24 cellular contexts compared by ENCODE assay signal in genomic region chr22:35608088-35608487, GRCh38. TPM values are rescaled to one million over a fixed set of nuclear protein-coding genes. Genes with fewer than 3 reads are reported as not detected.
DNase-seq lines count a peak whose midpoint lies in the region; ATAC-seq, FAIRE-seq and TF ChIP-seq lines count a peak whose summit lies in the region.
"Had no signal": no experiment of that assay in that cellular context is flagged by ENCODE, and none has a peak within 500 bp of the region (broad histone marks: within the 10 kb centered on the region; RNA-seq: fewer than 3 reads in every experiment).

No MANE protein-coding gene starts in this region.

- H3K27me3 Mint-ChIP-seq in astrocyte (ENCODE audit: low read depth, unreplicated experiment) = peaks cover 55% of the 10 kb centered on the region

- no peak for DNase-seq in heart right ventricle
- no peak for DNase-seq in Right ventricle myocardium superior
- peak; percentile 18 for DNase-seq in astrocyte (ENCODE audit: low read depth)
- DNase-seq in kidney = peak; percentile 14
- no peak for DNase-seq in GM13977 (ENCODE audit: low spot score)
- DNase-seq in COLO829 (ENCODE audit: low spot score) = no peak
- DNase-seq in retina = no peak
- DNase-seq: BE2C; CD4-positive, alpha-beta memory T cell; DMS53; EL; KBM-7; NCI-H1105 treated with DMSO at 0.1 percent for 48 hours; NCI-H1694 treated with DMSO at 0.1 percent for 48 hours; NCI-H510A; NCI-H774 had no signal

- H3K4me3 ChIP-seq in heart right ventricle (no peak overlapping the region), astrocyte (ENCODE audit: insufficient read depth, low read depth, low read length) (no peak overlapping the region), kidney (ENCODE audit: low read length in 2 of 2) (no peak overlapping the region)
- H3K4me3 ChIP-seq: SJSA1 had no signal

- H3K4me3 Mint-ChIP-seq in astrocyte (ENCODE audit: unreplicated experiment) = no peak overlapping the region
- H3K4me3 Mint-ChIP-seq: CD4-positive, alpha-beta memory T cell had no signal

- H3K4me1 ChIP-seq in heart right ventricle (peaks cover 15 to 84% (median 39%) of the 10 kb centered on the region in 9 donors), astrocyte (ENCODE audit: insufficient read depth, low read length) (peaks cover 12% of the 10 kb centered on the region), kidney (ENCODE audit: control insufficient read depth in 1 of 2, insufficient read depth in 1 of 2, low read depth in 1 of 2, low read length in 2 of 2) (no peaks in the 10 kb centered on the region)
- H3K4me1 ChIP-seq: SJSA1 had no signal

- H3K27ac Mint-ChIP-seq in astrocyte (ENCODE audit: unreplicated experiment) = no peak overlapping the region

- no peaks in the 10 kb centered on the region for H3K36me3 Mint-ChIP-seq in astrocyte (ENCODE audit: low read depth, unreplicated experiment)
- H3K36me3 Mint-ChIP-seq: CD4-positive, alpha-beta memory T cell had no signal

- H3K9me3 ChIP-seq in heart right ventricle = no peaks in the 10 kb centered on the region
- no peaks in the 10 kb centered on the region for H3K9me3 ChIP-seq in astrocyte (ENCODE audit: insufficient read depth, low read depth, low read length)
- H3K9me3 ChIP-seq in kidney (ENCODE audit: control insufficient read depth in 1 of 2, low read length in 2 of 2) = no peaks in the 10 kb centered on the region
- H3K9me3 ChIP-seq: BE2C, SJSA1 had no signal

- peaks cover 3% of the 10 kb centered on the region for H3K9me3 Mint-ChIP-seq in astrocyte (ENCODE audit: unreplicated experiment)
- H3K9me3 Mint-ChIP-seq: CD4-positive, alpha-beta memory T cell had no signal

- no peak overlapping the region for H3K4me2 ChIP-seq in astrocyte (ENCODE audit: low read length)

- H4K20me1 ChIP-seq in astrocyte (ENCODE audit: insufficient read depth, low read length) = no peaks in the 10 kb centered on the region

- H3K27me3 ChIP-seq in heart right ventricle (no peaks in the 10 kb centered on the region), astrocyte (ENCODE audit: insufficient read depth, low read length) (peaks cover 15% of the 10 kb centered on the region)
- H3K27me3 ChIP-seq: BE2C, SJSA1 had no signal

- H3K9ac ChIP-seq in astrocyte (ENCODE audit: low read length) (no peak overlapping the region), kidney (ENCODE audit: low read length in 2 of 2) (no peak overlapping the region)

- TF ChIP-seq CTCF in heart right ventricle (IDR thresholded peaks at IDR 0.05) (no peak), astrocyte (IDR thresholded peaks at IDR 0.05; ENCODE audit: insufficient read depth, low read depth, low read length) (no peak), kidney (IDR thresholded peaks at IDR 0.05; ENCODE audit: borderline replicate concordance, extremely low read depth, insufficient read depth) (no peak), GM13977 (IDR thresholded peaks at IDR 0.05; ENCODE audit: extremely low read depth, insufficient read depth, missing control alignments) (no peak)

- no peak overlapping the region for H2AFZ ChIP-seq in astrocyte (ENCODE audit: low read depth, low read length)

- peaks cover 0 to 35% (median 0%) of the 10 kb centered on the region in 9 donors for H3K36me3 ChIP-seq in heart right ventricle
- H3K36me3 ChIP-seq in astrocyte (ENCODE audit: insufficient read depth, low read length) = no peaks in the 10 kb centered on the region
- H3K36me3 ChIP-seq in kidney (ENCODE audit: control insufficient read depth in 1 of 2, insufficient read depth in 2 of 2, low read length in 2 of 2) = no peaks in the 10 kb centered on the region
- H3K36me3 ChIP-seq: BE2C, SJSA1 had no signal

- peaks cover 13% of the 10 kb centered on the region for H3K4me1 Mint-ChIP-seq in astrocyte (ENCODE audit: low read depth, unreplicated experiment)

- H3K27ac ChIP-seq in heart right ventricle = peak overlapping the region in 9 of 10 donors; percentile 20 to 92 (median 69)
- H3K27ac ChIP-seq in astrocyte (ENCODE audit: low read depth, low read length) = no peak overlapping the region
- H3K27ac ChIP-seq in kidney (ENCODE audit: low read depth in 2 of 2, low read length in 2 of 2) = no peak overlapping the region
- H3K27ac ChIP-seq: RWPE1, SJSA1 had no signal

- ATAC-seq in heart right ventricle (no peak), Right ventricle myocardium superior (ENCODE audit: poor library complexity) (no peak), GM21737 (IDR thresholded peaks at IDR 0.05; ENCODE audit: unreplicated experiment) (no peak)
- ATAC-seq: HepG2 had no signal

- 49 to 57% methylated on average over 11 of the region's 11 CpGs for WGBS in heart right ventricle, 2 donors

- H3K79me2 ChIP-seq in astrocyte (ENCODE audit: insufficient read depth, low read length) = no peaks in the 10 kb centered on the region

- intact Hi-C loops in heart right ventricle (cut with DNase I) = no loop called here
- intact Hi-C loops in Right ventricle myocardium superior (cut with DNase I) = no loop called here
- intact Hi-C loops in kidney (cut with DNase I) = no loop called here

- FAIRE-seq in astrocyte (lab: Jason Lieb, UNC) (no peak), kidney (lab: Jason Lieb, UNC) (no peak)
- FAIRE-seq: A204.1, GM12891, GM18507, H1, HepG2 had no signal

- in situ Hi-C loops in GM13977 (cut with MboI; ENCODE audit: low pct_unique_long_range_greater_than_20kb, low sequenced_read_pairs, unreplicated experiment) = loop anchor here (25.0 kb wide), 1 partner anchor 504 kb away; no protein-coding TSS in a partner anchor

RNA-seq across cellular contexts. Expression of gene MB, which starts 9.0 kb away (rescaled TPM):
- total RNA-seq in heart right ventricle (over 10,000 TPM in 9 of 10 donors, 1,000 to 10,000 TPM in 1; 9,966 to 22,407 (median 14,751) TPM), Right ventricle myocardium superior (19,506 TPM), astrocyte (not detected in 2 replicates), kidney (not detected)
- polyA plus RNA-seq in heart right ventricle (over 10,000 TPM in 1 of 2 donors, 1,000 to 10,000 TPM in 1; 8,931 to 10,284 TPM), kidney (ENCODE audit: insufficient read depth, low read depth, low replicate concordance) (0.84 TPM)
- total RNA-seq: CD4-positive, alpha-beta memory T cell; H1; HepG2; SJSA1 had no signal
- polyA plus RNA-seq: CD4-positive, alpha-beta memory T cell had no signal

RNA-seq across cellular contexts. Expression of gene APOL6, which starts 40.2 kb away (rescaled TPM):
- total RNA-seq in heart right ventricle (10 to 100 TPM in 2 of 10 donors, 1 to 10 TPM in 8; 4.6 to 51.9 (median 8.7) TPM), Right ventricle myocardium superior (4.7 TPM), astrocyte (5.9 and 7.6 TPM in 2 replicates), kidney (30.2 TPM)
- polyA plus RNA-seq in heart right ventricle (1 to 10 TPM; 1.7 to 4.0 TPM), kidney (ENCODE audit: insufficient read depth, low read depth, low replicate concordance) (5.5 TPM)

Comparison
In these comparisons a context has a peak if more than half of its experiments do, and no peak if none do; other contexts are left out.
1. DNase-seq: peak in astrocyte (single experiment) and kidney (single experiment); none in heart right ventricle (0 of 2), Right ventricle myocardium superior (single experiment), GM13977 (single experiment), COLO829 (single experiment) and retina (single experiment).
2. H3K27ac ChIP-seq: peak in heart right ventricle (9 of 10); none in astrocyte (single experiment) and kidney (0 of 2).
3. RNA of gene MB, which starts 9.0 kb away (total RNA-seq): 19,506 TPM in Right ventricle myocardium superior (single experiment) and 9,966 to 22,407 TPM in heart right ventricle; not detected in kidney (single experiment) and not detected in astrocyte; every median in the first group is over 1,000 times any median in the second.